1 cellular context compared by ENCODE assay signal in the genomic region with DNA sequence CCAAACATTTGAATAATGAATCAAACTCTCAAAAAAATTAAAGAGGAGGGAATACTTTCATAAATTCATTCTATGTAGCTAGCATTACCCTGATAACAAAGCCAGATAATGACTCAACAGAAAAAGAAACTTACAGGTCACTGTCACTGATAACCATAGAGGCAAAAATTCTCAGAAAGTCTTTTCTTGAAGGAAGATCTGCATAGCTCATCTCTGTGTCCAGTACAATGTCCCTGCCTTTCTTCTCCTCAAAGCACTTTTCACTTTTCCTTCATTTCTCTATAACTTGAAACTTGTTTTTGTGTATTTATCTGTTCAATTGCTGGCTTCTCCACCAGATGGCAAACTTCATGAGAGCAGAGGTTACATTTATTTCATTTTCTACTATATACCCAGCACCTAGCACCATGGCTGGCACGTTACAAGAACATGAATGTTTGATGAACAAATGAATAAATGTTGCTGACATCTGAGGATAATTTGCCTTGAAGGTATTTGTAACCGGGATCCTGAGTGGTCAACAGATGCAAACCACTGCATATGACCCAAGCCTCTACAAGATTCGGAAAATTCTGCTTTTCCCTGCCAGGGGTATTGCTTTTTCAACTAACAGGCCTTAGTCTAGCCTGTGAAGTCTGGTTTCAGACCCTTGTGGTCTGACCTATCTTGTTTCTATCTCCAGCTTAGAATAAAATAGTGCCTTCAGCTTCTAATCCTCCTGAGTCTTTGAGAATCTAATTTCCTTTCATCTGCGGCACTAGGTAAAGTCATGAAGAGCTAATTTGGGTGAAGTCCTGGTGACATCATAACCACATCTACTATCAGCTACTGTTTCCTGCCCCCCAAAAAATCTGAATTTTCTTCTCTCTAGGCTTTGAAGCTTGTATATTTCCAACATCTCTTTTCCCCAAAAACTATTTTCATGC.
TF ChIP-seq lines count a peak whose summit lies in the region.

No MANE protein-coding gene starts in this region.

TF ChIP-seq in HepG2, 621 proteins besides CTCF, POLR2A, EP300 and RAD21:
- TF ChIP-seq NBN (conservative IDR thresholded peaks at IDR 0.05) (no peak), IKZF4 (CRISPR knock-in tag; IDR thresholded peaks at IDR 0.05; ENCODE audit: borderline replicate concordance, low read depth, not compliant biosample characterization) (no peak), KDM5B (CRISPR knock-in tag; IDR thresholded peaks at IDR 0.05; ENCODE audit: borderline replicate concordance) (no peak), SNAI1 (CRISPR knock-in tag; IDR thresholded peaks at IDR 0.05; ENCODE audit: borderline replicate concordance) (no peak), SMC3 (IDR thresholded peaks at IDR 0.05; ENCODE audit: low read length) (peak; percentile 22; the same call in 1 of the 2 replicates), STAG1 (CRISPR knock-in tag; IDR thresholded peaks at IDR 0.05) (0 out of 2 replicates have a peak, but pooled peaks have one; percentile 8), HBP1 (CRISPR knock-in tag; IDR thresholded peaks at IDR 0.05; ENCODE audit: low read depth) (no peak)
